Comparison of ENCODE assay signal across 8 cellular contexts in genomic region chr1:11893907-11894251, GRCh38. TPM values are rescaled to one million over a fixed set of nuclear protein-coding genes. Genes with fewer than 3 reads are reported as not detected.
DNase-seq lines count a peak whose midpoint lies in the region; ATAC-seq and TF ChIP-seq lines count a peak whose summit lies in the region.

No MANE protein-coding gene starts in this region.

- no peaks in the 10 kb centered on the region for H3K36me3 Mint-ChIP-seq in CD8-positive, alpha-beta memory T cell

- peak; percentile 81 for TF ChIP-seq CTCF in OCI-LY3 (IDR thresholded peaks at IDR 0.05; ENCODE audit: low read depth, low read length)
- TF ChIP-seq CTCF in ovary (IDR thresholded peaks at IDR 0.05): peak; percentile 30 to 67 (median 46)
- TF ChIP-seq CTCF in upper lobe of left lung (IDR thresholded peaks at IDR 0.05): peak; percentile 76 to 92 (median 87)

- peak; percentile 48 for ATAC-seq in HG02759 (IDR thresholded peaks at IDR 0.05; ENCODE audit: unreplicated experiment)
- peak; percentile 85 to 89 for ATAC-seq in upper lobe of left lung (ENCODE audit: low FRiP score in 2 of 2)
- ATAC-seq in HG03045 (IDR thresholded peaks at IDR 0.05; ENCODE audit: unreplicated experiment): no peak

- H3K9ac ChIP-seq in OCI-LY3 (ENCODE audit: low read length): no peak overlapping the region

- H3K4me3 Mint-ChIP-seq in CD8-positive, alpha-beta memory T cell: no peak overlapping the region

- H3K27ac ChIP-seq in CD8-positive, alpha-beta memory T cell (ENCODE audit: low read depth, low read length): no peak overlapping the region
- H3K27ac ChIP-seq in OCI-LY3 (ENCODE audit: low read length): no peak overlapping the region
- H3K27ac ChIP-seq in ovary: no peak overlapping the region
- no peak overlapping the region for H3K27ac ChIP-seq in upper lobe of left lung

- TF ChIP-seq EP300 in ovary (IDR thresholded peaks at IDR 0.05) (no peak), upper lobe of left lung (IDR thresholded peaks at IDR 0.05) (no peak)

- no peak for TF ChIP-seq POLR2A in ovary (IDR thresholded peaks at IDR 0.05)
- TF ChIP-seq POLR2A in upper lobe of left lung (IDR thresholded peaks at IDR 0.05): no peak

- H3K36me3 ChIP-seq in CD8-positive, alpha-beta memory T cell (ENCODE audit: insufficient read depth, low read length): no peaks in the 10 kb centered on the region
- no peaks in the 10 kb centered on the region for H3K36me3 ChIP-seq in OCI-LY3 (replicated peaks; ENCODE audit: low read depth, low read length)
- H3K36me3 ChIP-seq in ovary: no peaks in the 10 kb centered on the region
- H3K36me3 ChIP-seq in upper lobe of left lung: no peaks in the 10 kb centered on the region

- no peaks in the 10 kb centered on the region for H3K9me3 ChIP-seq in CD8-positive, alpha-beta memory T cell (ENCODE audit: low read length)
- no peaks in the 10 kb centered on the region for H3K9me3 ChIP-seq in OCI-LY3 (ENCODE audit: insufficient read depth, low read length)
- H3K9me3 ChIP-seq in ovary: no peaks in the 10 kb centered on the region
- no peaks in the 10 kb centered on the region for H3K9me3 ChIP-seq in upper lobe of left lung

- H2AFZ ChIP-seq in OCI-LY3 (ENCODE audit: low read depth, low read length): no peak overlapping the region

- no peaks in the 10 kb centered on the region for H4K20me1 ChIP-seq in OCI-LY3 (ENCODE audit: insufficient read depth, low read length)

- CTCF ChIA-PET in CD8-positive, alpha-beta memory T cell (lab: Charles Lee): no interaction called here

- no peaks in the 10 kb centered on the region for H3K4me1 Mint-ChIP-seq in CD8-positive, alpha-beta memory T cell

- intact Hi-C loops in ovary (cut with DNase I): loop anchor here in 3 of 4 donors (5.0 to 10.0 kb wide), 3 partner anchors 49 to 239 kb away; partner anchors contain the start of genes FBXO2 (in 1 of the 3), FBXO44 (in 1 of the 3) and NPPA (in 1 of the 3)

- H3K79me2 ChIP-seq in OCI-LY3 (ENCODE audit: low read length): no peaks in the 10 kb centered on the region

- H3K27me3 Mint-ChIP-seq in CD8-positive, alpha-beta memory T cell: peaks cover 33 to 41% of the 10 kb centered on the region in 2 donors

- no peak overlapping the region for H3K4me2 ChIP-seq in OCI-LY3 (ENCODE audit: low read length)

- H3K4me1 ChIP-seq in CD8-positive, alpha-beta memory T cell (ENCODE audit: insufficient read depth, low read length): no peaks in the 10 kb centered on the region
- H3K4me1 ChIP-seq in OCI-LY3 (ENCODE audit: low read length) (no peaks in the 10 kb centered on the region), ovary (ENCODE audit: insufficient read depth) (no peaks in the 10 kb centered on the region), upper lobe of left lung (peaks cover 0 to 8% (median 0%) of the 10 kb centered on the region in 4 donors)

- H3K27me3 ChIP-seq in CD8-positive, alpha-beta memory T cell (ENCODE audit: insufficient read depth, low read length, poor library complexity, severe bottlenecking): peaks cover 13% of the 10 kb centered on the region
- H3K27me3 ChIP-seq in OCI-LY3 (ENCODE audit: low read depth, low read length) (no peaks in the 10 kb centered on the region), ovary (no peaks in the 10 kb centered on the region), upper lobe of left lung (peaks cover 0 to 10% (median 5%) of the 10 kb centered on the region in 4 donors)

- DNase-seq in CD8-positive, alpha-beta memory T cell: peak; percentile 54 to 78 (median 63)
- DNase-seq in activated T-cell treated with anti-CD3 and anti-CD28 coated beads, Interleukin-2, amount 50 U/mL, for 48 hours: peak; percentile 81 to 82
- DNase-seq in fibroblast of the conjunctiva (ENCODE audit: low read depth) (peak; percentile 12), ovary (peak; percentile 37 to 65 (median 50)), upper lobe of left lung (peak in 1 of 2 donors; percentile 70)

- H3K27ac Mint-ChIP-seq in CD8-positive, alpha-beta memory T cell: no peak overlapping the region

- no peak overlapping the region for H3K4me3 ChIP-seq in CD8-positive, alpha-beta memory T cell (ENCODE audit: low read length)
- H3K4me3 ChIP-seq in OCI-LY3 (ENCODE audit: low read length) (no peak overlapping the region), ovary (no peak overlapping the region), upper lobe of left lung (no peak overlapping the region)

- POLR2A ChIA-PET in CD8-positive, alpha-beta memory T cell (lab: Charles Lee): no interaction called here

- no peaks in the 10 kb centered on the region for H3K9me3 Mint-ChIP-seq in CD8-positive, alpha-beta memory T cell

- 1 to 3% (median 2%) methylated on average over 5 of the region's 5 CpGs for WGBS in ovary, 3 donors
- 0% methylated on average over 5 of the region's 5 CpGs; no CpG with 5 or more reads in 1 of the 2 donors for WGBS in upper lobe of left lung, 2 donors

RNA-seq across cellular contexts. Expression of gene KIAA2013, which starts 32.3 kb away (rescaled TPM):
- total RNA-seq in CD8-positive, alpha-beta memory T cell: 10 to 100 TPM; 31.3 to 33.9 TPM
- polyA plus RNA-seq in CD8-positive, alpha-beta memory T cell: 63.2 TPM
- 10 to 100 TPM; 24.5 to 47.7 (median 26.8) TPM for total RNA-seq in ovary
- 10 to 100 TPM; 17.3 to 29.7 TPM for polyA plus RNA-seq in ovary
- 10 to 100 TPM; 42.6 to 94.2 (median 58.7) TPM for total RNA-seq in upper lobe of left lung

RNA-seq across cellular contexts. Expression of gene NPPB, which starts 35.1 kb away (rescaled TPM):
- total RNA-seq in CD8-positive, alpha-beta memory T cell: not detected
- polyA plus RNA-seq in CD8-positive, alpha-beta memory T cell: not detected
- total RNA-seq in ovary (not detected), upper lobe of left lung (not detected)
- polyA plus RNA-seq in ovary: under 1 TPM in 1 of 2 donors, not detected in 1; 0.22 TPM

RNA-seq across cellular contexts. Expression of gene PLOD1, which starts 40.6 kb away (rescaled TPM):
- 10 to 100 TPM; 25.8 to 31.0 TPM for total RNA-seq in CD8-positive, alpha-beta memory T cell
- polyA plus RNA-seq in CD8-positive, alpha-beta memory T cell: 9.4 TPM
- 10 to 100 TPM; 26.3 to 98.2 (median 58.7) TPM for total RNA-seq in ovary
- polyA plus RNA-seq in ovary: 10 to 100 TPM; 52.3 to 67.9 TPM
- total RNA-seq in upper lobe of left lung: 10 to 100 TPM; 31.4 to 99.0 (median 52.8) TPM

RNA-seq across cellular contexts. Expression of gene NPPA, which starts 46.3 kb away (rescaled TPM):
- total RNA-seq in CD8-positive, alpha-beta memory T cell: not detected
- not detected for polyA plus RNA-seq in CD8-positive, alpha-beta memory T cell
- total RNA-seq in ovary (1 to 10 TPM in 2 of 7 donors, under 1 TPM in 2, not detected in 3; 0.83 to 2.5 (median 1.2) TPM), upper lobe of left lung (1 to 10 TPM in 1 of 6 donors, not detected in 5; 3.1 TPM)
- polyA plus RNA-seq in ovary: under 1 TPM in 1 of 2 donors, not detected in 1; 0.86 TPM
